ENCODE assay signal across 8 cellular contexts in genomic region chrX:135973025-135973547, GRCh38. TPM values are rescaled to one million over a fixed set of nuclear protein-coding genes. Genes with fewer than 3 reads are reported as not detected.
DNase-seq lines count a peak whose midpoint lies in the region; ATAC-seq and TF ChIP-seq lines count a peak whose summit lies in the region.

No MANE protein-coding gene starts in this region.

- peak overlapping the region; percentile 95 for H3K27ac Mint-ChIP-seq in Calu3 (ENCODE audit: unreplicated experiment)

- H3K9me3 ChIP-seq in MG63, result no peaks in the 10 kb centered on the region

- H3K4me3 ChIP-seq in MG63 (peak overlapping the region; percentile 95), brain microvascular endothelial cell (ENCODE audit: low read depth, low read length) (peak overlapping the region; percentile 79)

- TF ChIP-seq CTCF in Calu3 (IDR thresholded peaks at IDR 0.05; ENCODE audit: unreplicated experiment) (no peak), brain microvascular endothelial cell (IDR thresholded peaks at IDR 0.05; ENCODE audit: low read depth, low read length, missing control alignments) (no peak)

- in situ Hi-C loops in brain microvascular endothelial cell (cut with HindIII; ENCODE audit: low pct_ligation_motif_present, low sequenced_read_pairs), result no loop called here

- no peaks in the 10 kb centered on the region for H3K27me3 Mint-ChIP-seq in Calu3 (ENCODE audit: unreplicated experiment)

- TSS peak; percentile 63 for BruUV-seq in Calu3 (replicated peaks; lab: Mats Ljungman, UMichigan)

- H3K9me3 Mint-ChIP-seq in Calu3 (ENCODE audit: low read depth, unreplicated experiment), result no peaks in the 10 kb centered on the region

- CTCF ChIA-PET in Calu3 (lab: Charles Lee), result no interaction called here

- peak; percentile 8 for DNase-seq in Calu3
- peak; percentile 2 for DNase-seq in MG63
- DNase-seq in brain microvascular endothelial cell, result peak; percentile 8
- peak in 1 of 2 donors; percentile 10 for DNase-seq in left colon
- DNase-seq in superior temporal gyrus (ENCODE audit: extremely low spot score), result peak; percentile 20
- no peak for DNase-seq in dedifferentiated amniotic fluid mesenchymal stem cell (ENCODE audit: extremely low spot score)

- peak; percentile 49 for ATAC-seq in GM21447 (IDR thresholded peaks at IDR 0.05; ENCODE audit: unreplicated experiment)
- ATAC-seq in left colon, result peak; percentile 64
- ATAC-seq in GM19397 (IDR thresholded peaks at IDR 0.05; ENCODE audit: unreplicated experiment), result no peak

- H3K27ac ChIP-seq in brain microvascular endothelial cell, result peak overlapping the region; percentile 94

- peaks cover 11% of the 10 kb centered on the region for H3K4me1 Mint-ChIP-seq in Calu3 (ENCODE audit: low read depth, unreplicated experiment)

- H3K36me3 ChIP-seq in MG63 (no peaks in the 10 kb centered on the region), brain microvascular endothelial cell (replicated peaks) (no peaks in the 10 kb centered on the region)

- no peaks in the 10 kb centered on the region for H3K27me3 ChIP-seq in MG63
- H3K27me3 ChIP-seq in brain microvascular endothelial cell (replicated peaks), result no peaks in the 10 kb centered on the region

- peaks cover 19% of the 10 kb centered on the region for H3K36me3 Mint-ChIP-seq in Calu3 (ENCODE audit: insufficient read depth, unreplicated experiment)

- intact Hi-C loops in Calu3 (cut with micrococcal nuclease; ENCODE audit: unreplicated experiment) (loop anchor here (2.0 kb wide), 1 partner anchor 50 kb away; no protein-coding TSS in a partner anchor), left colon (cut with DNase I, micrococcal nuclease) (no loop called here)

- H3K4me3 Mint-ChIP-seq in Calu3 (ENCODE audit: low read depth, unreplicated experiment), result peak overlapping the region; percentile 88

RNA-seq across cellular contexts. Expression of gene MMGT1, which starts 0.7 kb away (rescaled TPM):
- total RNA-seq in Calu3 (2022) (33.0 and 37.1 TPM in 2 replicates), left colon (10 to 100 TPM; 23.6 to 27.2 TPM)
- 19.6 and 26.1 TPM in 2 replicates for total RNA-seq in MG63 (2014; rRNA removed; shearing (Covaris generic); ENCODE audit: low replicate concordance)

RNA-seq across cellular contexts. Expression of gene SLC9A6, which starts 12.1 kb away (rescaled TPM):
- total RNA-seq in Calu3 (2022) (19.7 and 21.7 TPM in 2 replicates), left colon (10 to 100 TPM; 13.1 to 17.3 TPM)
- 10.0 and 14.8 TPM in 2 replicates for total RNA-seq in MG63 (2014; rRNA removed; shearing (Covaris generic); ENCODE audit: low replicate concordance)
